10 cellular contexts compared by ENCODE assay signal in the genomic region with DNA sequence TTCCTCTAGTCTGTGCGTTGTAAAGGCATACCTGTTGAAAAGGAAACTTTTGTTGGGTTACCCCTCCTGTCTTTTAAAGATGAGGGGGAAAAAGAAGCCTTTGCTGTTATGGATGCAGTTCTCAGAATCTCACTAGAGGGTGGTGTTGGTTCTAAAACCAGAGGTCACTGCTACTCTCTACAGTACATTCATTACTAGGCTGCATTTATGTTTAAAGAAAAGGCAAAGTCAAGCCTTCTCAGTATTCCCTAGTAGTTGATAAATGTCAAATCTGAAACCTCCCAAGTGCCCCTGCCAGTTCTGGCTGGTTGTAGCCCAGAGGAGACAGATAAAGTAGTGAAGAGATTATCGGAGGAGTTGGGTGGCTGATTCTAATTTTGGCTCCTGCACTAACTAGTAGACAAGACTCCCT. TPM values are rescaled to one million over a fixed set of nuclear protein-coding genes. Genes with fewer than 3 reads are reported as not detected.
DNase-seq lines count a peak whose midpoint lies in the region; ATAC-seq lines count a peak whose summit lies in the region.
"Had no signal": no experiment of that assay in that cellular context is flagged by ENCODE, and none has a peak within 500 bp of the region (broad histone marks: within the 10 kb centered on the region; RNA-seq: fewer than 3 reads in every experiment).

No MANE protein-coding gene starts in this region.

- no peak overlapping the region for H3K27ac Mint-ChIP-seq in activated naive CD8-positive, alpha-beta T cell treated with anti-CD3 and anti-CD28 coated beads, Interleukin-2, amount 50 U/mL, for 24 hours
- H3K27ac Mint-ChIP-seq: dendritic cell treated with granulocyte-macrophage colony-stimulating factor and Interleukin-4, amounts not matched to agents 40 ng/mL and 50 ng/mL, for 4 days had no signal

- H3K36me3 Mint-ChIP-seq in activated T-cell treated with anti-CD3 and anti-CD28 coated beads, Interleukin-2, amount 50 U/mL, for 4 hours (ENCODE audit: insufficient read depth): no peaks in the 10 kb centered on the region
- no peaks in the 10 kb centered on the region for H3K36me3 Mint-ChIP-seq in activated naive CD8-positive, alpha-beta T cell treated with anti-CD3 and anti-CD28 coated beads, Interleukin-2, amount 50 U/mL, for 24 hours (ENCODE audit: low read depth)

- peaks cover 35% of the 10 kb centered on the region for H3K4me1 Mint-ChIP-seq in activated T-cell treated with anti-CD3 and anti-CD28 coated beads, Interleukin-2, amount 50 U/mL, for 4 hours (ENCODE audit: low read depth)
- H3K4me1 Mint-ChIP-seq in activated naive CD8-positive, alpha-beta T cell treated with anti-CD3 and anti-CD28 coated beads, Interleukin-2, amount 50 U/mL, for 24 hours: peaks cover 37% of the 10 kb centered on the region

- ATAC-seq in activated T-cell treated with anti-CD3 and anti-CD28 coated beads, Interleukin-2, amount 50 U/mL, for 4 hours: peak in 1 of 2 donors; percentile 15
- ATAC-seq in HG02623 (IDR thresholded peaks at IDR 0.05; ENCODE audit: unreplicated experiment) (peak; percentile 25), left cardiac atrium (peak; percentile 28 to 58), sciatic nerve (peak; percentile 77)
- peak; percentile 35 for ATAC-seq in activated naive CD8-positive, alpha-beta T cell treated with anti-CD3 and anti-CD28 coated beads, Interleukin-2, amount 50 U/mL, for 24 hours

- peaks cover 4% of the 10 kb centered on the region for H3K27me3 Mint-ChIP-seq in activated T-cell treated with anti-CD3 and anti-CD28 coated beads, Interleukin-2, amount 50 U/mL, for 4 hours (ENCODE audit: low read depth)
- H3K27me3 Mint-ChIP-seq in activated naive CD8-positive, alpha-beta T cell treated with anti-CD3 and anti-CD28 coated beads, Interleukin-2, amount 50 U/mL, for 24 hours: peaks cover 19% of the 10 kb centered on the region

- peak overlapping the region; percentile 33 for H3K4me3 Mint-ChIP-seq in activated T-cell treated with anti-CD3 and anti-CD28 coated beads, Interleukin-2, amount 50 U/mL, for 4 hours
- H3K4me3 Mint-ChIP-seq in activated naive CD8-positive, alpha-beta T cell treated with anti-CD3 and anti-CD28 coated beads, Interleukin-2, amount 50 U/mL, for 24 hours: no peak overlapping the region

- intact Hi-C loops in left cardiac atrium (cut with DNase I): loop anchor here (1.0 to 10.0 kb wide), 6 partner anchors 82 to 494 kb away; no protein-coding TSS in a partner anchor
- intact Hi-C loops in sciatic nerve (cut with DNase I): loop anchor here (5.0 kb wide), 1 partner anchor 494 kb away; no protein-coding TSS in a partner anchor

- no peak for DNase-seq in activated T-cell treated with anti-CD3 and anti-CD28 coated beads, Interleukin-2, amount 50 U/mL, for 4 hours
- DNase-seq in activated T-cell treated with anti-CD3 and anti-CD28 coated beads for 4 hours (no peak), NCI-H345 (lab: John Stamatoyannopoulos, UW) (peak; percentile 57), left cardiac atrium (no peak), sciatic nerve (ENCODE audit: low spot score) (no peak)
- DNase-seq in activated naive CD8-positive, alpha-beta T cell treated with anti-CD3 and anti-CD28 coated beads, Interleukin-2, amount 50 U/mL, for 24 hours: no peak
- no peak for DNase-seq in effector CD8-positive, alpha-beta T cell (lab: John Stamatoyannopoulos, UW)

- H3K9me3 Mint-ChIP-seq in activated T-cell treated with anti-CD3 and anti-CD28 coated beads, Interleukin-2, amount 50 U/mL, for 4 hours: no peaks in the 10 kb centered on the region
- H3K9me3 Mint-ChIP-seq in activated naive CD8-positive, alpha-beta T cell treated with anti-CD3 and anti-CD28 coated beads, Interleukin-2, amount 50 U/mL, for 24 hours: no peaks in the 10 kb centered on the region
- H3K9me3 Mint-ChIP-seq: dendritic cell treated with granulocyte-macrophage colony-stimulating factor and Interleukin-4, amounts not matched to agents 40 ng/mL and 50 ng/mL, for 4 days had no signal

RNA-seq across cellular contexts. Expression of gene PLCL1, which starts 1.4 kb away (rescaled TPM):
- 1 to 10 TPM in 2 of 3 donors, under 1 TPM in 1; 0.94 to 1.8 (median 1.2) TPM for total RNA-seq in activated T-cell treated with anti-CD3 and anti-CD28 coated beads, Interleukin-2, amount 50 U/mL, for 4 hours
- 10 to 100 TPM; 17.7 to 19.1 TPM for total RNA-seq in left cardiac atrium
- 6.7 TPM for total RNA-seq in sciatic nerve

RNA-seq across cellular contexts. Expression of gene BOLL, which starts 17.9 kb away (rescaled TPM):
- not detected for total RNA-seq in activated T-cell treated with anti-CD3 and anti-CD28 coated beads, Interleukin-2, amount 50 U/mL, for 4 hours
- not detected for total RNA-seq in left cardiac atrium
- total RNA-seq in sciatic nerve: not detected
- total RNA-seq: temporal lobe had no signal
